ENCODE assay signal across 17 cellular contexts in genomic region chr14:24892730-24893059, GRCh38.
"Had no signal": no experiment of that assay in that cellular context is flagged by ENCODE, and none has a peak within 500 bp of the region (broad histone marks: within the 10 kb centered on the region; RNA-seq: fewer than 3 reads in every experiment).

No MANE protein-coding gene starts in this region.

- H3K27me3 ChIP-seq: dorsolateral prefrontal cortex, heart left ventricle, suprapubic skin, tibial artery, upper lobe of left lung, vagina had no signal

- DNase-seq: cortex of kidney; dorsolateral prefrontal cortex; effector CD8-positive, alpha-beta T cell; foreskin melanocyte; heart left ventricle; hippocampal formation; left ventricle myocardium inferior; midbrain; naive B cell; stimulated activated CD4-positive, alpha-beta T cell treated with anti-CD3 and anti-CD28 coated beads, Interleukin-2, amount 100 ng/mL, for 48 hours; stimulated activated naive CD8-positive, alpha-beta T cell treated with anti-CD3 and anti-CD28 coated beads, Interleukin-15, Interleukin-2, amounts not matched to agents 100 U/mL and 50 U/mL, for 24 hours; tibial artery; upper lobe of left lung had no signal

- H3K27ac ChIP-seq: heart left ventricle, left ventricle myocardium inferior, suprapubic skin, tibial artery, upper lobe of left lung, vagina had no signal

- H3K4me3 ChIP-seq: dorsolateral prefrontal cortex, heart left ventricle, left ventricle myocardium inferior, lung, smooth muscle cell, suprapubic skin, tibial artery, upper lobe of left lung, vagina had no signal

- H3K4me1 ChIP-seq: vagina had no signal

- H3K36me3 ChIP-seq: heart left ventricle, suprapubic skin, tibial artery, upper lobe of left lung, vagina had no signal
